25 cellular contexts compared by ENCODE assay signal in genomic region chr12:91813701-91814100, GRCh38.
DNase-seq lines count a peak whose midpoint lies in the region; ATAC-seq, FAIRE-seq and TF ChIP-seq lines count a peak whose summit lies in the region.
"Had no signal": no experiment of that assay in that cellular context is flagged by ENCODE, and none has a peak within 500 bp of the region (broad histone marks: within the 10 kb centered on the region; RNA-seq: fewer than 3 reads in every experiment).

No MANE protein-coding gene starts in this region.

- TF ChIP-seq CTCF in AG10803 (conservative IDR thresholded peaks at IDR 0.05; ENCODE audit: low read length) (no peak), foreskin fibroblast (IDR thresholded peaks at IDR 0.05; ENCODE audit: low read depth, low read length) (no peak)

- H3K36me3 Mint-ChIP-seq in T-cell = peaks cover 7% of the 10 kb centered on the region
- H3K36me3 Mint-ChIP-seq: stimulated activated effector memory CD8-positive, alpha-beta T cell treated with anti-CD3 and anti-CD28 coated beads, Interleukin-12 subunit alpha, Interleukin-12 subunit beta, amount 100 ng/mL, for 72 hours had no signal

- H3K27ac Mint-ChIP-seq in T-cell = peak overlapping the region; percentile 10 to 12
- H3K27ac Mint-ChIP-seq: stimulated activated effector memory CD8-positive, alpha-beta T cell treated with anti-CD3 and anti-CD28 coated beads, Interleukin-12 subunit alpha, Interleukin-12 subunit beta, amount 100 ng/mL, for 72 hours; T-helper 1 cell treated with Interleukin-12 subunit alpha and Interleukin-12 subunit beta and Interleukin-4 antibody, amounts not matched to agents 30 μg/mL and 1 μg/mL, for 36 hours had no signal

- no peak for ATAC-seq in T-cell (replicated peaks in 1 of 4)
- ATAC-seq: right cardiac atrium; stimulated activated effector memory CD8-positive, alpha-beta T cell treated with anti-CD3 and anti-CD28 coated beads, Interleukin-12 subunit alpha, Interleukin-12 subunit beta, amount 100 ng/mL, for 72 hours had no signal

- peaks cover 30 to 38% (median 36%) of the 10 kb centered on the region in 3 donors for H3K4me1 Mint-ChIP-seq in T-cell

- no peak for FAIRE-seq in RCC 7860 (lab: Jason Lieb, UNC)
- FAIRE-seq: G401.6 had no signal

- CTCF ChIA-PET in T-cell (lab: Charles Lee) = interaction anchor here in 1 of 2 donors (0.8 to 1.5 kb wide), 3 partner anchors 30 to 70 kb away, joined by 3 to 6 read pairs (median 3); no protein-coding TSS in a partner anchor
- CTCF ChIA-PET in HEK293T (lab: Yijun Ruan, JAX) = no interaction called here

- no peak overlapping the region for H3K4me3 ChIP-seq in AG10803 (ENCODE audit: low read length)
- no peak overlapping the region for H3K4me3 ChIP-seq in foreskin fibroblast (ENCODE audit: low read depth in 1 of 2, low read length in 2 of 2)
- H3K4me3 ChIP-seq: esophagus muscularis mucosa, lung, PC-9, tibial artery had no signal

- no peaks in the 10 kb centered on the region for H3K27me3 Mint-ChIP-seq in T-cell

- DNase-seq in AG10803 (ENCODE audit: low read depth) (peak; percentile 28), Daoy (ENCODE audit: low read depth) (peak; percentile 16), T-cell (no peak), foreskin fibroblast (peak; percentile 67 to 80), A172 (ENCODE audit: low spot score) (no peak), HEK293T (ENCODE audit: extremely low spot score) (no peak), RCC 7860 (ENCODE audit: low spot score) (no peak)
- DNase-seq: activated effector memory CD4-positive, alpha-beta T cell treated with Interleukin-2 at 50 U/mL for 16 hours; anterior cingulate cortex; BE2C; cerebellar nuclear complex; effector CD4-positive, alpha-beta T cell; GOT3; hippocampal formation; islet precursor cell; NCI-H774; PC-9; right cardiac atrium; stimulated activated CD4-positive, alpha-beta T cell treated with anti-CD3 and anti-CD28 coated beads, Interleukin-15, amount 100 ng/mL, for 24 hours; tibial artery had no signal

- peaks cover 0 to 8% (median 4%) of the 10 kb centered on the region in 3 donors for H3K9me3 Mint-ChIP-seq in T-cell
- H3K9me3 Mint-ChIP-seq: stimulated activated effector memory CD8-positive, alpha-beta T cell treated with anti-CD3 and anti-CD28 coated beads, Interleukin-12 subunit alpha, Interleukin-12 subunit beta, amount 100 ng/mL, for 72 hours had no signal

- POLR2A ChIA-PET in T-cell (lab: Charles Lee) = no interaction called here
- POLR2A ChIA-PET in HEK293T (lab: Yijun Ruan, JAX) = no interaction called here

- no peak overlapping the region for H3K4me3 Mint-ChIP-seq in T-cell
- H3K4me3 Mint-ChIP-seq: stimulated activated effector memory CD8-positive, alpha-beta T cell treated with anti-CD3 and anti-CD28 coated beads, Interleukin-12 subunit alpha, Interleukin-12 subunit beta, amount 100 ng/mL, for 72 hours; T-helper 1 cell treated with Interleukin-12 subunit alpha and Interleukin-12 subunit beta and Interleukin-4 antibody, amounts not matched to agents 30 μg/mL and 1 μg/mL, for 36 hours had no signal

TF ChIP-seq in HEK293T, 16 proteins besides CTCF, POLR2A, EP300 and RAD21:
- TF ChIP-seq L3MBTL2 (conservative IDR thresholded peaks at IDR 0.05) (no peak), LEF1 (IDR thresholded peaks at IDR 0.05; ENCODE audit: borderline replicate concordance) (no peak), NFRKB (IDR thresholded peaks at IDR 0.05) (no peak), ARNT (IDR thresholded peaks at IDR 0.05) (no peak), FOXK2 (IDR thresholded peaks at IDR 0.05) (no peak), FOXM1 (IDR thresholded peaks at IDR 0.05; ENCODE audit: borderline replicate concordance) (no peak), TARDBP (IDR thresholded peaks at IDR 0.05) (no peak), SUZ12 (IDR thresholded peaks at IDR 0.05) (no peak)
TF ChIP-seq in HEK293T: peak in this region for 0.

Comparison
In these comparisons a context has a peak if more than half of its experiments do, and no peak if none do; other contexts are left out.
1. DNase-seq: peak in AG10803 (single experiment), Daoy (single experiment) and foreskin fibroblast (2 of 2); none in T-cell (0 of 34), A172 (single experiment), HEK293T (single experiment) and RCC 7860 (single experiment).